In the genomic region with DNA sequence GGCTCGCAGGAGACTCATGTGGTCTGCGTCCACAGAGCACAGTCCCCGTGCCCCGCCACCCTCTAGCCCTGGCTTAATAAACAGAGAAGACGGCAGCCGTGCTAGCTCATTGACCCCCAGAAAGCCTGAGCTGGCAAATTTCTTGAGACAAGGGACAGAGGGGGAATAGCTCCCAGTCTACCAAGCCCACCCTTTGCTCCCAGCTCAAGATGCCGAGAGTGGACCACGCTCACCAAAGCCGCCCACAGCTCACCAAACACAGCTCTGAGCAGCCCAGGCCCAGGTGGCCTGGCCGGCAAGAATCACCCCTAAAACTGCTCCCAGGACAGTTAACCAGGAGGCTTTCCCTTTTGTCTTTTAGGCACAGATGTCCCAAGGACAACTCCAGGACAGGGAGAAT, we compare ENCODE assay signal across 13 cellular contexts. TPM values are rescaled to one million over a fixed set of nuclear protein-coding genes. Genes with fewer than 3 reads are reported as not detected.
DNase-seq lines count a peak whose midpoint lies in the region; ATAC-seq and TF ChIP-seq lines count a peak whose summit lies in the region.
"Had no signal": no experiment of that assay in that cellular context is flagged by ENCODE, and none has a peak within 500 bp of the region (broad histone marks: within the 10 kb centered on the region; RNA-seq: fewer than 3 reads in every experiment).

No MANE protein-coding gene starts in this region.

- no peak for TF ChIP-seq CTCF in psoas muscle (IDR thresholded peaks at IDR 0.05)

- WGBS in right cardiac atrium: 86% methylated on average over 10 of the region's 10 CpGs
- WGBS in psoas muscle, 3 donors: 85 to 88% (median 87%) methylated on average over 10 of the region's 10 CpGs
- 80 to 83% methylated on average over 10 of the region's 10 CpGs for WGBS in aorta, 2 donors

- H3K9me3 ChIP-seq in right cardiac atrium (ENCODE audit: control insufficient read depth, low read length): no peaks in the 10 kb centered on the region
- no peaks in the 10 kb centered on the region for H3K9me3 ChIP-seq in duodenal mucosa (ENCODE audit: control insufficient read depth in 1 of 2, low read length in 2 of 2)
- no peaks in the 10 kb centered on the region for H3K9me3 ChIP-seq in psoas muscle
- H3K9me3 ChIP-seq in aorta (ENCODE audit: control insufficient read depth, low read length): no peaks in the 10 kb centered on the region

- H3K27ac ChIP-seq in right cardiac atrium (ENCODE audit: low read length) (peak overlapping the region; percentile 8), duodenal mucosa (ENCODE audit: low read depth, low read length) (peak overlapping the region; percentile 5), psoas muscle (peak overlapping the region; percentile 58), aorta (ENCODE audit: low read depth in 1 of 2, low read length in 2 of 2) (peak overlapping the region; percentile 79 to 84)

- H3K36me3 ChIP-seq in duodenal mucosa (ENCODE audit: control insufficient read depth in 1 of 2, insufficient read depth in 2 of 2, low read length in 2 of 2): peaks cover under 1 to 5% of the 10 kb centered on the region in 2 donors
- peaks cover 0 to 25% of the 10 kb centered on the region in 2 donors for H3K36me3 ChIP-seq in psoas muscle (ENCODE audit: insufficient read depth in 1 of 2, low read depth in 1 of 2)
- peaks cover 0 to 4% of the 10 kb centered on the region in 2 donors for H3K36me3 ChIP-seq in aorta (ENCODE audit: control insufficient read depth in 1 of 2, insufficient read depth in 2 of 2, low read length in 1 of 2)

- ATAC-seq in right cardiac atrium: no peak
- ATAC-seq in left cardiac atrium: no peak
- ATAC-seq in psoas muscle: no peak
- ATAC-seq in aorta (ENCODE audit: low FRiP score): no peak
- no peak for ATAC-seq in GM18858 (IDR thresholded peaks at IDR 0.05; ENCODE audit: unreplicated experiment)
- no peak for ATAC-seq in GM18519 (IDR thresholded peaks at IDR 0.05; ENCODE audit: low FRiP score, unreplicated experiment)

- no peak overlapping the region for H3K9ac ChIP-seq in duodenal mucosa (ENCODE audit: low read depth in 1 of 2, low read length in 2 of 2)

- H3K4me1 ChIP-seq in right cardiac atrium (ENCODE audit: control insufficient read depth, insufficient read depth, low read length): peaks cover 4% of the 10 kb centered on the region
- H3K4me1 ChIP-seq in duodenal mucosa (ENCODE audit: control insufficient read depth in 1 of 2, insufficient read depth in 2 of 2, low read length in 2 of 2): peaks cover 30 to 39% of the 10 kb centered on the region in 2 donors
- H3K4me1 ChIP-seq in psoas muscle: peaks cover 32% of the 10 kb centered on the region
- no peaks in the 10 kb centered on the region for H3K4me1 ChIP-seq in aorta (ENCODE audit: control insufficient read depth in 1 of 2, insufficient read depth in 2 of 2, low read length in 2 of 2)

- H3K27me3 ChIP-seq in right cardiac atrium (ENCODE audit: control insufficient read depth, insufficient read depth): no peaks in the 10 kb centered on the region
- H3K27me3 ChIP-seq in duodenal mucosa (ENCODE audit: control insufficient read depth in 1 of 2, insufficient read depth in 2 of 2, low read length in 2 of 2): no peaks in the 10 kb centered on the region
- no peaks in the 10 kb centered on the region for H3K27me3 ChIP-seq in psoas muscle (ENCODE audit: insufficient read depth in 3 of 3, low read length in 2 of 3)
- H3K27me3 ChIP-seq in aorta (ENCODE audit: control insufficient read depth in 1 of 2, insufficient read depth in 2 of 2, low read length in 1 of 2): no peaks in the 10 kb centered on the region

- DNase-seq in right cardiac atrium (peak in 1 of 3 donors; percentile 29), left cardiac atrium (no peak), psoas muscle (no peak), aorta (no peak)
- DNase-seq in activated CD8-positive, alpha-beta memory T cell treated with anti-CD3 and anti-CD28 coated beads, Interleukin-2, amount 50 U/mL, for 48 hours: no peak
- DNase-seq: AML-193, islet precursor cell, NCI-H1436 treated with DMSO at 0.1 percent for 48 hours, NCI-H446, trophoblast cell had no signal

- intact Hi-C loops in right cardiac atrium (cut with DNase I): loop anchor here in 3 of 4 donors (10.0 kb wide), 3 partner anchors 141 to 221 kb away; no protein-coding TSS in a partner anchor
- intact Hi-C loops in left cardiac atrium (cut with DNase I): loop anchor here in 1 of 2 donors (10.0 kb wide), 1 partner anchor 179 kb away; no protein-coding TSS in a partner anchor
- intact Hi-C loops in psoas muscle (cut with DNase I): no loop called here
- intact Hi-C loops in aorta (cut with DNase I): loop anchor here in 1 of 2 donors (5.0 kb wide), 1 partner anchor 182 kb away; no protein-coding TSS in a partner anchor

- H3K4me3 ChIP-seq in right cardiac atrium (ENCODE audit: low read length) (no peak overlapping the region), duodenal mucosa (ENCODE audit: low read depth in 1 of 2, low read length in 2 of 2) (no peak overlapping the region), psoas muscle (peak overlapping the region; percentile 15), aorta (ENCODE audit: low read length in 2 of 2) (no peak overlapping the region)

RNA-seq across cellular contexts. Expression of a gene that starts 5.4 kb away (rescaled TPM):
- total RNA-seq in right cardiac atrium (10 to 100 TPM; 32.2 to 44.3 (median 38.4) TPM), left cardiac atrium (10 to 100 TPM; 27.5 to 33.9 TPM), psoas muscle (10 to 100 TPM; 13.9 to 30.4 (median 19.2) TPM), aorta (100 to 1,000 TPM; 114 to 174 TPM)
- polyA plus RNA-seq in right cardiac atrium (18.3 TPM), psoas muscle (10 to 100 TPM in 2 of 3 donors, 1 to 10 TPM in 1; 9.1 to 24.4 (median 15.3) TPM), aorta (10 to 100 TPM; 28.9 to 61.1 TPM)

Comparison
In these comparisons a context has a peak if more than half of its experiments do, and no peak if none do; other contexts are left out.
1. H3K27ac ChIP-seq: peak in every context shown above with its lines; median percentile 82 in aorta; 58 in psoas muscle; 8 in right cardiac atrium; 5 in duodenal mucosa.
2. intact Hi-C loops: an anchor here in right cardiac atrium (10.0 kb wide); none called in psoas muscle.